ENCODE assay signal across 1 cellular context in the genomic region with DNA sequence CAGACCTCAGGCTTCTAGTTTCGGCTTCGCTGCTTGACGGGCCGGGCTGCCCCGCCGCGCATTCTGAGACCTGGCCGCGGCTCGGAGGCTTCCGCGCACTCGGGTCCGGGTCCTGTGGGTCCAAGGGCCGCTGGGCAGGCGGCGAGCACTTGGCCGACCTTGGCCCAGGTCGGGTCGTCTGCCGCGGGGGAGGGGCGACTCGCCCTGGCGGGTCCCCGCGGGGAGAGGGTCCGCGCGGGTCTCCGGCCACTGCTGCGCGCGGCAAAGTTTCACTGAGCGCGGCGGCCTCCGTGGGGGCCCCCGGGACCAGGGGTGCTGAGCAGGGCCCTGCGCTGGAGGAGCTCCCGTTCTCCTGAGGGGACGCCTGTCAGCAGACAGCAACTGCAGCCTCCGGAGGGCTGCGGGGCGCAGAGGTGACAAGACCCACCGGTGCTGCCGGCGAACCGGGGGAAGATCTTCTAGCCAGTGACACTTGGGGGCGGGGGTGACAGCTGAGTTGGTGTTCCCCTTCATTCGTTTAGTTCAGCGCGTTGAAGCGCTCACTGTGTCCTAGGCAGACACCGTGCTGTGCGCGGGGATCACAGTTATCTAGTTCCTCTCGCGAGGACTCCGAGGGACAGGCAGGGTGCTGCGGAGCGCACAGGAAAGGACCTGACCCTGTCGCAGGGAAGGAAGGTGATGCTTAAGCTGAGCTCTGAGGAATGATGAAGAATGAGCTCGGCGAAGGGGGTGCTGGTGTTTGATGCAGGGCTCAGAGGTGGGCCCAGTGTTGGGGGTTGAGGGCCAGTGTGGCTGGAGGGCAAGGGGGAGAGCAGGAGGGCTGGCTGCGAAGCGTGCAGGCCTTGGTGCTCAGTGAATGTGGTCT.
TF ChIP-seq lines count a peak whose summit lies in the region.

No MANE protein-coding gene starts in this region.

TF ChIP-seq in HEK293, 187 proteins besides CTCF, POLR2A, EP300 and RAD21 (continued from another document and continues in another):
- TF ChIP-seq, protein P1, sequence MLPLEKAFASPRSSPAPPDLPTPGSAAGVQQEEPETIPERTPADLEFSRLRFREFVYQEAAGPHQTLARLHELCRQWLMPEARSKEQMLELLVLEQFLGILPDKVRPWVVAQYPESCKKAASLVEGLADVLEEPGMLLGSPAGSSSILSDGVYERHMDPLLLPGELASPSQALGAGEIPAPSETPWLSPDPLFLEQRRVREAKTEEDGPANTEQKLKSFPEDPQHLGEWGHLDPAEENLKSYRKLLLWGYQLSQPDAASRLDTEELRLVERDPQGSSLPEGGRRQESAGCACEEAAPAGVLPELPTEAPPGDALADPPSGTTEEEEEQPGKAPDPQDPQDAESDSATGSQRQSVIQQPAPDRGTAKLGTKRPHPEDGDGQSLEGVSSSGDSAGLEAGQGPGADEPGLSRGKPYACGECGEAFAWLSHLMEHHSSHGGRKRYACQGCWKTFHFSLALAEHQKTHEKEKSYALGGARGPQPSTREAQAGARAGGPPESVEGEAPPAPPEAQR (tag by site-specific recombination; IDR thresholded peaks at IDR 0.05) = no peak
- no peak for TF ChIP-seq ZNF544 (tag by site-specific recombination; IDR thresholded peaks at IDR 0.05)
- TF ChIP-seq KLF7 (tag by site-specific recombination; IDR thresholded peaks at IDR 0.05; ENCODE audit: borderline replicate concordance) = no peak
- TF ChIP-seq ZBTB7A (tag by site-specific recombination; IDR thresholded peaks at IDR 0.05; ENCODE audit: low read depth) = no peak
- TF ChIP-seq ZNF660 (tag by site-specific recombination; IDR thresholded peaks at IDR 0.05) = 0 out of 2 replicates have a peak, but pooled peaks have one; percentile 8
- TF ChIP-seq ZNF16 (tag by site-specific recombination; IDR thresholded peaks at IDR 0.05; ENCODE audit: low read depth) = no peak
- TF ChIP-seq ZBTB21 (tag by site-specific recombination; IDR thresholded peaks at IDR 0.05) = no peak
- TF ChIP-seq ZNF239 (tag by site-specific recombination; IDR thresholded peaks at IDR 0.05) = peak; percentile 61; the same call in 1 of the 2 replicates
- TF ChIP-seq EGR2 (tag by site-specific recombination; IDR thresholded peaks at IDR 0.05; ENCODE audit: low read depth) = no peak
- TF ChIP-seq ZNF670 (tag by site-specific recombination; IDR thresholded peaks at IDR 0.05; ENCODE audit: low read depth) = no peak
- TF ChIP-seq ZNF830 (tag by site-specific recombination; IDR thresholded peaks at IDR 0.05; ENCODE audit: low read depth) = no peak
- no peak for TF ChIP-seq YY2 (tag by site-specific recombination; IDR thresholded peaks at IDR 0.05)
- no peak for TF ChIP-seq ZNF184 (tag by site-specific recombination; IDR thresholded peaks at IDR 0.05)
- no peak for TF ChIP-seq ZSCAN23 (tag by site-specific recombination; IDR thresholded peaks at IDR 0.05)
- TF ChIP-seq, protein P2, sequence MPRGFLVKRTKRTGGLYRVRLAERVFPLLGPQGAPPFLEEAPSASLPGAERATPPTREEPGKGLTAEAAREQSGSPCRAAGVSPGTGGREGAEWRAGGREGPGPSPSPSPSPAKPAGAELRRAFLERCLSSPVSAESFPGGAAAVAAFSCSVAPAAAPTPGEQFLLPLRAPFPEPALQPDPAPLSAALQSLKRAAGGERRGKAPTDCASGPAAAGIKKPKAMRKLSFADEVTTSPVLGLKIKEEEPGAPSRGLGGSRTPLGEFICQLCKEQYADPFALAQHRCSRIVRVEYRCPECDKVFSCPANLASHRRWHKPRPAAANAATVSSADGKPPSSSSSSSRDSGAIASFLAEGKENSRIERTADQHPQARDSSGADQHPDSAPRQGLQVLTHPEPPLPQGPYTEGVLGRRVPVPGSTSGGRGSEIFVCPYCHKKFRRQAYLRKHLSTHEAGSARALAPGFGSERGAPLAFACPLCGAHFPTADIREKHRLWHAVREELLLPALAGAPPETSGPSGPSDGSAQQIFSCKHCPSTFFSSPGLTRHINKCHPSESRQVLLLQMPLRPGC (tag by site-specific recombination; IDR thresholded peaks at IDR 0.05) = no peak
- no peak for TF ChIP-seq ZNF19 (tag by site-specific recombination; IDR thresholded peaks at IDR 0.05; ENCODE audit: low read depth)
- TF ChIP-seq SCRT1 (tag by site-specific recombination; IDR thresholded peaks at IDR 0.05; ENCODE audit: borderline replicate concordance) = no peak
- no peak; the same call in 1 of the 2 replicates for TF ChIP-seq ZIC2 (tag by site-specific recombination; IDR thresholded peaks at IDR 0.05)
- TF ChIP-seq ZNF623 (tag by site-specific recombination; IDR thresholded peaks at IDR 0.05) = no peak
- TF ChIP-seq ZNF560 (tag by site-specific recombination; IDR thresholded peaks at IDR 0.05; ENCODE audit: borderline replicate concordance) = no peak
- TF ChIP-seq ZNF561 (tag by site-specific recombination; IDR thresholded peaks at IDR 0.05; ENCODE audit: borderline replicate concordance) = no peak
- TF ChIP-seq ZNF211 (tag by site-specific recombination; IDR thresholded peaks at IDR 0.05; ENCODE audit: low read depth) = no peak
- TF ChIP-seq SP2 (tag by site-specific recombination; IDR thresholded peaks at IDR 0.05) = peak; percentile 22; the same call in 1 of the 2 replicates
- no peak for TF ChIP-seq SP3 (tag by site-specific recombination; IDR thresholded peaks at IDR 0.05)
- peak; percentile 27; the same call in 1 of the 2 replicates for TF ChIP-seq ZFP37 (tag by site-specific recombination; IDR thresholded peaks at IDR 0.05)
- 0 out of 2 replicates have a peak, but pooled peaks have one; percentile 36 for TF ChIP-seq ZNF2 (tag by site-specific recombination; IDR thresholded peaks at IDR 0.05)
- TF ChIP-seq ZNF292 (tag by site-specific recombination; IDR thresholded peaks at IDR 0.05; ENCODE audit: borderline replicate concordance, low read depth) = no peak
- no peak for TF ChIP-seq ZNF654 (tag by site-specific recombination; IDR thresholded peaks at IDR 0.05; ENCODE audit: low read depth)
- TF ChIP-seq ZNF404 (tag by site-specific recombination; IDR thresholded peaks at IDR 0.05) = no peak
- TF ChIP-seq, protein P3, sequence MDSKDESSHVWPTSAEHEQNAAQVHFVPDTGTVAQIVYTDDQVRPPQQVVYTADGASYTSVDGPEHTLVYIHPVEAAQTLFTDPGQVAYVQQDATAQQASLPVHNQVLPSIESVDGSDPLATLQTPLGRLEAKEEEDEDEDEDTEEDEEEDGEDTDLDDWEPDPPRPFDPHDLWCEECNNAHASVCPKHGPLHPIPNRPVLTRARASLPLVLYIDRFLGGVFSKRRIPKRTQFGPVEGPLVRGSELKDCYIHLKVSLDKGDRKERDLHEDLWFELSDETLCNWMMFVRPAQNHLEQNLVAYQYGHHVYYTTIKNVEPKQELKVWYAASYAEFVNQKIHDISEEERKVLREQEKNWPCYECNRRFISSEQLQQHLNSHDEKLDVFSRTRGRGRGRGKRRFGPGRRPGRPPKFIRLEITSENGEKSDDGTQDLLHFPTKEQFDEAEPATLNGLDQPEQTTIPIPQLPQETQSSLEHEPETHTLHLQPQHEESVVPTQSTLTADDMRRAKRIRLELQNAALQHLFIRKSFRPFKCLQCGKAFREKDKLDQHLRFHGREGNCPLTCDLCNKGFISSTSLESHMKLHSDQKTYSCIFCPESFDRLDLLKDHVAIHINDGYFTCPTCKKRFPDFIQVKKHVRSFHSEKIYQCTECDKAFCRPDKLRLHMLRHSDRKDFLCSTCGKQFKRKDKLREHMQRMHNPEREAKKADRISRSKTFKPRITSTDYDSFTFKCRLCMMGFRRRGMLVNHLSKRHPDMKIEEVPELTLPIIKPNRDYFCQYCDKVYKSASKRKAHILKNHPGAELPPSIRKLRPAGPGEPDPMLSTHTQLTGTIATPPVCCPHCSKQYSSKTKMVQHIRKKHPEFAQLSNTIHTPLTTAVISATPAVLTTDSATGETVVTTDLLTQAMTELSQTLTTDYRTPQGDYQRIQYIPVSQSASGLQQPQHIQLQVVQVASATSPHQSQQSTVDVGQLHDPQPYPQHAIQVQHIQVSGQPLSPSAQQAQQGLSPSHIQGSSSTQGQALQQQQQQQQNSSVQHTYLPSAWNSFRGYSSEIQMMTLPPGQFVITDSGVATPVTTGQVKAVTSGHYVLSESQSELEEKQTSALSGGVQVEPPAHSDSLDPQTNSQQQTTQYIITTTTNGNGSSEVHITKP (tag by site-specific recombination; IDR thresholded peaks at IDR 0.05) = no peak
- TF ChIP-seq, protein P4, sequence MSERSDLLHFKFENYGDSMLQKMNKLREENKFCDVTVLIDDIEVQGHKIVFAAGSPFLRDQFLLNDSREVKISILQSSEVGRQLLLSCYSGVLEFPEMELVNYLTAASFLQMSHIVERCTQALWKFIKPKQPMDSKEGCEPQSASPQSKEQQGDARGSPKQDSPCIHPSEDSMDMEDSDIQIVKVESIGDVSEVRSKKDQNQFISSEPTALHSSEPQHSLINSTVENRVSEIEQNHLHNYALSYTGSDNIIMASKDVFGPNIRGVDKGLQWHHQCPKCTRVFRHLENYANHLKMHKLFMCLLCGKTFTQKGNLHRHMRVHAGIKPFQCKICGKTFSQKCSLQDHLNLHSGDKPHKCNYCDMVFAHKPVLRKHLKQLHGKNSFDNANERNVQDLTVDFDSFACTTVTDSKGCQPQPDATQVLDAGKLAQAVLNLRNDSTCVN (tag by site-specific recombination; optimal IDR thresholded peaks at IDR 0.05) = peak; percentile 69
- TF ChIP-seq ZBTB20 (tag by site-specific recombination; IDR thresholded peaks at IDR 0.05) = peak; percentile 85
- no peak for TF ChIP-seq ZNF354C (tag by site-specific recombination; IDR thresholded peaks at IDR 0.05; ENCODE audit: borderline replicate concordance, low read depth)
- peak; percentile 93 for TF ChIP-seq ZFP69B (tag by site-specific recombination; IDR thresholded peaks at IDR 0.05)
- TF ChIP-seq ZNF311 (tag by site-specific recombination; IDR thresholded peaks at IDR 0.05; ENCODE audit: borderline replicate concordance) = no peak
- TF ChIP-seq, protein P5, sequence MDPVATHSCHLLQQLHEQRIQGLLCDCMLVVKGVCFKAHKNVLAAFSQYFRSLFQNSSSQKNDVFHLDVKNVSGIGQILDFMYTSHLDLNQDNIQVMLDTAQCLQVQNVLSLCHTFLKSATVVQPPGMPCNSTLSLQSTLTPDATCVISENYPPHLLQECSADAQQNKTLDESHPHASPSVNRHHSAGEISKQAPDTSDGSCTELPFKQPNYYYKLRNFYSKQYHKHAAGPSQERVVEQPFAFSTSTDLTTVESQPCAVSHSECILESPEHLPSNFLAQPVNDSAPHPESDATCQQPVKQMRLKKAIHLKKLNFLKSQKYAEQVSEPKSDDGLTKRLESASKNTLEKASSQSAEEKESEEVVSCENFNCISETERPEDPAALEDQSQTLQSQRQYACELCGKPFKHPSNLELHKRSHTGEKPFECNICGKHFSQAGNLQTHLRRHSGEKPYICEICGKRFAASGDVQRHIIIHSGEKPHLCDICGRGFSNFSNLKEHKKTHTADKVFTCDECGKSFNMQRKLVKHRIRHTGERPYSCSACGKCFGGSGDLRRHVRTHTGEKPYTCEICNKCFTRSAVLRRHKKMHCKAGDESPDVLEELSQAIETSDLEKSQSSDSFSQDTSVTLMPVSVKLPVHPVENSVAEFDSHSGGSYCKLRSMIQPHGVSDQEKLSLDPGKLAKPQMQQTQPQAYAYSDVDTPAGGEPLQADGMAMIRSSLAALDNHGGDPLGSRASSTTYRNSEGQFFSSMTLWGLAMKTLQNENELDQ (tag by site-specific recombination; IDR thresholded peaks at IDR 0.05; ENCODE audit: low read depth) = no peak
- no peak for TF ChIP-seq ZNF549 (tag by site-specific recombination; IDR thresholded peaks at IDR 0.05)
- TF ChIP-seq ZNF121 (tag by site-specific recombination; IDR thresholded peaks at IDR 0.05) = no peak
- TF ChIP-seq KLF1 (tag by site-specific recombination; IDR thresholded peaks at IDR 0.05) = no peak
- no peak for TF ChIP-seq ZNF324 (tag by site-specific recombination; IDR thresholded peaks at IDR 0.05)
- TF ChIP-seq, protein P6, sequence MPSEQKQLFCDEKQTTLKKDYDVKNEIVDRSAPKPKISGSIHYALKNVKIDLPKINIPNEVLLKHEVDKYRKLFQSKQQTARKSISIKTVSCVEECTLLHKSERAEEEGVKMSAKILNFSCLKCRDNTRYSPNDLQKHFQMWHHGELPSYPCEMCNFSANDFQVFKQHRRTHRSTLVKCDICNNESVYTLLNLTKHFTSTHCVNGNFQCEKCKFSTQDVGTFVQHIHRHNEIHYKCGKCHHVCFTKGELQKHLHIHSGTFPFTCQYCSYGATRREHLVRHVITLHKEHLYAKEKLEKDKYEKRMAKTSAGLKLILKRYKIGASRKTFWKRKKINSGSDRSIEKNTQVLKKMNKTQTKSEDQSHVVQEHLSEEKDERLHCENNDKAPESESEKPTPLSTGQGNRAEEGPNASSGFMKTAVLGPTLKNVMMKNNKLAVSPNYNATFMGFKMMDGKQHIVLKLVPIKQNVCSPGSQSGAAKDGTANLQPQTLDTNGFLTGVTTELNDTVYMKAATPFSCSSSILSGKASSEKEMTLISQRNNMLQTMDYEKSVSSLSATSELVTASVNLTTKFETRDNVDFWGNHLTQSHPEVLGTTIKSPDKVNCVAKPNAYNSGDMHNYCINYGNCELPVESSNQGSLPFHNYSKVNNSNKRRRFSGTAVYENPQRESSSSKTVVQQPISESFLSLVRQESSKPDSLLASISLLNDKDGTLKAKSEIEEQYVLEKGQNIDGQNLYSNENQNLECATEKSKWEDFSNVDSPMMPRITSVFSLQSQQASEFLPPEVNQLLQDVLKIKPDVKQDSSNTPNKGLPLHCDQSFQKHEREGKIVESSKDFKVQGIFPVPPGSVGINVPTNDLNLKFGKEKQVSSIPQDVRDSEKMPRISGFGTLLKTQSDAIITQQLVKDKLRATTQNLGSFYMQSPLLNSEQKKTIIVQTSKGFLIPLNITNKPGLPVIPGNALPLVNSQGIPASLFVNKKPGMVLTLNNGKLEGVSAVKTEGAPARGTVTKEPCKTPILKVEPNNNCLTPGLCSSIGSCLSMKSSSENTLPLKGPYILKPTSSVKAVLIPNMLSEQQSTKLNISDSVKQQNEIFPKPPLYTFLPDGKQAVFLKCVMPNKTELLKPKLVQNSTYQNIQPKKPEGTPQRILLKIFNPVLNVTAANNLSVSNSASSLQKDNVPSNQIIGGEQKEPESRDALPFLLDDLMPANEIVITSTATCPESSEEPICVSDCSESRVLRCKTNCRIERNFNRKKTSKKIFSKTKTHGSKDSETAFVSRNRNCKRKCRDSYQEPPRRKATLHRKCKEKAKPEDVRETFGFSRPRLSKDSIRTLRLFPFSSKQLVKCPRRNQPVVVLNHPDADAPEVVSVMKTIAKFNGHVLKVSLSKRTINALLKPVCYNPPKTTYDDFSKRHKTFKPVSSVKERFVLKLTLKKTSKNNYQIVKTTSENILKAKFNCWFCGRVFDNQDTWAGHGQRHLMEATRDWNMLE (tag by site-specific recombination; conservative IDR thresholded peaks at IDR 0.05; ENCODE audit: low read depth) = no peak
- TF ChIP-seq REPIN1 (tag by site-specific recombination; IDR thresholded peaks at IDR 0.05; ENCODE audit: low read depth) = no peak
- no peak for TF ChIP-seq ZBTB1 (tag by site-specific recombination; IDR thresholded peaks at IDR 0.05)
- TF ChIP-seq OSR2 (tag by site-specific recombination; IDR thresholded peaks at IDR 0.05) = no peak
- TF ChIP-seq, protein P7, sequence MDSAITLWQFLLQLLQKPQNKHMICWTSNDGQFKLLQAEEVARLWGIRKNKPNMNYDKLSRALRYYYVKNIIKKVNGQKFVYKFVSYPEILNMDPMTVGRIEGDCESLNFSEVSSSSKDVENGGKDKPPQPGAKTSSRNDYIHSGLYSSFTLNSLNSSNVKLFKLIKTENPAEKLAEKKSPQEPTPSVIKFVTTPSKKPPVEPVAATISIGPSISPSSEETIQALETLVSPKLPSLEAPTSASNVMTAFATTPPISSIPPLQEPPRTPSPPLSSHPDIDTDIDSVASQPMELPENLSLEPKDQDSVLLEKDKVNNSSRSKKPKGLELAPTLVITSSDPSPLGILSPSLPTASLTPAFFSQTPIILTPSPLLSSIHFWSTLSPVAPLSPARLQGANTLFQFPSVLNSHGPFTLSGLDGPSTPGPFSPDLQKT (IDR thresholded peaks at IDR 0.05; ENCODE audit: borderline replicate concordance, low read depth, low read length) = no peak
- no peak for TF ChIP-seq ZNF423 (tag by site-specific recombination; IDR thresholded peaks at IDR 0.05)
- TF ChIP-seq ZNF48 (tag by site-specific recombination; IDR thresholded peaks at IDR 0.05) = no peak
